Comparison of ENCODE assay signal across 24 cellular contexts in genomic region chr4:86152454-86152853, GRCh38.
"Had no signal": no experiment of that assay in that cellular context is flagged by ENCODE, and none has a peak within 500 bp of the region (broad histone marks: within the 10 kb centered on the region; RNA-seq: fewer than 3 reads in every experiment).

No MANE protein-coding gene starts in this region.

- H3K27ac ChIP-seq: epithelial cell of prostate, esophagus muscularis mucosa, gastrocnemius medialis, heart right ventricle, neural progenitor cell, parathyroid adenoma, prostate gland, right lobe of liver, suprapubic skin, thyroid gland, upper lobe of left lung had no signal

- H3K4me3 ChIP-seq: esophagus muscularis mucosa, gastrocnemius medialis, heart right ventricle, neural progenitor cell, prostate gland, right lobe of liver, suprapubic skin, thyroid gland, upper lobe of left lung, uterus had no signal

- H3K4me2 ChIP-seq: neural progenitor cell had no signal

- ATAC-seq: gastrocnemius medialis; heart right ventricle; left lobe of liver; natural killer cell treated with Interleukin-12 subunit alpha and Interleukin-12 subunit beta and Interleukin-15 and Interleukin-18, amount 100 ng/mL, for 72 hours; right lobe of liver; stimulated activated effector memory CD8-positive, alpha-beta T cell treated with anti-CD3 and anti-CD28 coated beads, Interleukin-12 subunit alpha, Interleukin-12 subunit beta, amount 100 ng/mL, for 72 hours; stimulated activated naive CD8-positive, alpha-beta T cell treated with anti-CD3 and anti-CD28 coated beads, Interleukin-15, Interleukin-2, amounts not matched to agents 100 U/mL and 50 U/mL, for 24 hours had no signal

- H3K4me1 ChIP-seq: esophagus muscularis mucosa, gastrocnemius medialis, heart right ventricle, parathyroid adenoma, prostate gland, right lobe of liver, suprapubic skin, thyroid gland, upper lobe of left lung, uterus had no signal

- H3K36me3 ChIP-seq: esophagus muscularis mucosa, gastrocnemius medialis, heart right ventricle, prostate gland, right lobe of liver, suprapubic skin, thyroid gland, upper lobe of left lung, uterus had no signal

- H3K27ac Mint-ChIP-seq: natural killer cell treated with Interleukin-12 subunit alpha and Interleukin-12 subunit beta and Interleukin-15 and Interleukin-18, amount 100 ng/mL, for 72 hours; neural progenitor cell; stimulated activated effector memory CD8-positive, alpha-beta T cell treated with anti-CD3 and anti-CD28 coated beads, Interleukin-12 subunit alpha, Interleukin-12 subunit beta, amount 100 ng/mL, for 72 hours had no signal

- DNase-seq: effector memory CD4-positive, alpha-beta T cell; gastrocnemius medialis; heart right ventricle; hypothalamus; islet precursor cell; mammary epithelial cell; occipital lobe; retina; right lobe of liver; stimulated activated CD4-positive, alpha-beta T cell treated with anti-CD3 and anti-CD28 coated beads, Interleukin-4, amount 100 ng/mL, for 1 hour; stimulated activated CD8-positive, alpha-beta memory T cell treated with anti-CD3 and anti-CD28 coated beads, Interleukin-4, amount 100 ng/mL, for 48 hours; stimulated activated naive CD8-positive, alpha-beta T cell treated with anti-CD3 and anti-CD28 coated beads, Interleukin-15, Interleukin-2, amounts not matched to agents 100 U/mL and 50 U/mL, for 24 hours; thyroid gland; upper lobe of left lung; uterus had no signal

- H3K4me1 Mint-ChIP-seq: stimulated activated effector memory CD8-positive, alpha-beta T cell treated with anti-CD3 and anti-CD28 coated beads, Interleukin-12 subunit alpha, Interleukin-12 subunit beta, amount 100 ng/mL, for 72 hours had no signal

- H3K27me3 ChIP-seq: esophagus muscularis mucosa, gastrocnemius medialis, heart right ventricle, neural progenitor cell, right lobe of liver, suprapubic skin, thyroid gland, upper lobe of left lung, uterus had no signal

- H3K36me3 Mint-ChIP-seq: stimulated activated effector memory CD8-positive, alpha-beta T cell treated with anti-CD3 and anti-CD28 coated beads, Interleukin-12 subunit alpha, Interleukin-12 subunit beta, amount 100 ng/mL, for 72 hours had no signal

- H3K9ac ChIP-seq: neural progenitor cell, parathyroid adenoma had no signal

- H3K4me3 Mint-ChIP-seq: natural killer cell treated with Interleukin-12 subunit alpha and Interleukin-12 subunit beta and Interleukin-15 and Interleukin-18, amount 100 ng/mL, for 72 hours; neural progenitor cell; stimulated activated effector memory CD8-positive, alpha-beta T cell treated with anti-CD3 and anti-CD28 coated beads, Interleukin-12 subunit alpha, Interleukin-12 subunit beta, amount 100 ng/mL, for 72 hours had no signal

- H3K9me3 Mint-ChIP-seq: neural progenitor cell had no signal

- H3K79me2 ChIP-seq: parathyroid adenoma had no signal

- H3K27me3 Mint-ChIP-seq: natural killer cell treated with Interleukin-12 subunit alpha and Interleukin-12 subunit beta and Interleukin-15 and Interleukin-18, amount 100 ng/mL, for 72 hours had no signal

- H2AFZ ChIP-seq: neural progenitor cell, parathyroid adenoma had no signal

- H3K9me3 ChIP-seq: esophagus muscularis mucosa, gastrocnemius medialis, prostate gland, right lobe of liver, suprapubic skin, thyroid gland, upper lobe of left lung, uterus had no signal
